1 cellular context compared by ENCODE assay signal in the genomic region with DNA sequence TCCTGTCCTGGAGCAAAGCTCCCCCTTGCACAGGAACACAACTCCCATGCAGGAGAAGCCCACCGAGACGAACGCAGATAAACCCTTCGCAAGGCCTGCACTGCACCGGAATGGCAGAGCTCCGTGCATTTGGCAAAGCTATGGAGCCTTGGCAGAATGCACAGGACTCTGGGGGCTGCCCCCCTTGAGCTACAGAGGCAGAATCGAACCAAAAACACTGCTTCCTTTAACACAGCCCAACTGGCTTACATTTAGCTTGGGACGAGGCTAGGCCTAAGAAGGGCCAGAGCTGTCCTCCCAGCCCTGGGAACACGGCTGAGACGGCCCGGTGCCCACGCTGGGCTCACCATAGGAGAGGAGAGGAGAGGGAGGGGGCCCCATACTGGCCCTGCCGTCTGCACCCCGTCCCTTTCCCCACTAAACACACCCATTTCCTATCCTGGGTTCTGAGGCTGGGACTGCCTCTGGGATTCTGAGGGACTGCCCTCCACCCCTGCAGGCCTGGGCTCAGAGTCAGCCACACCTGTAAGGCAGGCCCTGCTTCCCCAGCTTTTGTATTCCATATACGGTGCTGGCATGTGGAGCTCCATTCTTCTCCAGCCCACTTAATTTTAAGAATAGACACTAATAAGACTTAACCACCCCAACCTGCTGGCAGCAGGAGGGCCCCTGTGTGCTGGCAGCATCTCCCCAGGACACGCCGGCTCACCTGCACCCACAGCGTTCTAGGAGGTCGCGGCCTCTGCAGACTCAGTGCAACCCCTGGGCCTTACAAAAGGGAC.
TF ChIP-seq lines count a peak whose summit lies in the region.

No MANE protein-coding gene starts in this region.

TF ChIP-seq in K562, 482 proteins besides CTCF, POLR2A, EP300 and RAD21 (continued from another document):
- TF ChIP-seq, protein P1, sequence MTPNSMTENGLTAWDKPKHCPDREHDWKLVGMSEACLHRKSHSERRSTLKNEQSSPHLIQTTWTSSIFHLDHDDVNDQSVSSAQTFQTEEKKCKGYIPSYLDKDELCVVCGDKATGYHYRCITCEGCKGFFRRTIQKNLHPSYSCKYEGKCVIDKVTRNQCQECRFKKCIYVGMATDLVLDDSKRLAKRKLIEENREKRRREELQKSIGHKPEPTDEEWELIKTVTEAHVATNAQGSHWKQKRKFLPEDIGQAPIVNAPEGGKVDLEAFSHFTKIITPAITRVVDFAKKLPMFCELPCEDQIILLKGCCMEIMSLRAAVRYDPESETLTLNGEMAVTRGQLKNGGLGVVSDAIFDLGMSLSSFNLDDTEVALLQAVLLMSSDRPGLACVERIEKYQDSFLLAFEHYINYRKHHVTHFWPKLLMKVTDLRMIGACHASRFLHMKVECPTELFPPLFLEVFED (CRISPR knock-in tag; conservative IDR thresholded peaks at IDR 0.05), result no peak
- TF ChIP-seq MAZ (CRISPR knock-in tag; conservative IDR thresholded peaks at IDR 0.05 in 1 of 2, IDR thresholded peaks at IDR 0.05 in 1 of 2), result no peak
- no peak; the same call in 1 of the 2 replicates for TF ChIP-seq PURB (CRISPR knock-in tag; IDR thresholded peaks at IDR 0.05; ENCODE audit: low read depth)
- no peak for TF ChIP-seq ZBED1 (IDR thresholded peaks at IDR 0.05)
- no peak for TF ChIP-seq CHD1 (IDR thresholded peaks at IDR 0.05; ENCODE audit: low read length)
- no peak for TF ChIP-seq ATF7 (IDR thresholded peaks at IDR 0.05)
- TF ChIP-seq ETV1 (tag; conservative IDR thresholded peaks at IDR 0.05; ENCODE audit: low read depth), result no peak
- no peak for TF ChIP-seq ZNF174 (CRISPR knock-in tag; IDR thresholded peaks at IDR 0.05)
- TF ChIP-seq FUS (optimal IDR thresholded peaks at IDR 0.05; ENCODE audit: low read depth, low read length), result no peak
- TF ChIP-seq, protein P2, sequence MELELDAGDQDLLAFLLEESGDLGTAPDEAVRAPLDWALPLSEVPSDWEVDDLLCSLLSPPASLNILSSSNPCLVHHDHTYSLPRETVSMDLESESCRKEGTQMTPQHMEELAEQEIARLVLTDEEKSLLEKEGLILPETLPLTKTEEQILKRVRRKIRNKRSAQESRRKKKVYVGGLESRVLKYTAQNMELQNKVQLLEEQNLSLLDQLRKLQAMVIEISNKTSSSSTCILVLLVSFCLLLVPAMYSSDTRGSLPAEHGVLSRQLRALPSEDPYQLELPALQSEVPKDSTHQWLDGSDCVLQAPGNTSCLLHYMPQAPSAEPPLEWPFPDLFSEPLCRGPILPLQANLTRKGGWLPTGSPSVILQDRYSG (tag; conservative IDR thresholded peaks at IDR 0.05; ENCODE audit: low read depth), result no peak
- TF ChIP-seq ZNF77 (CRISPR knock-in tag; IDR thresholded peaks at IDR 0.05), result peak; percentile 31; the same call in 1 of the 2 replicates
- TF ChIP-seq, protein P3, sequence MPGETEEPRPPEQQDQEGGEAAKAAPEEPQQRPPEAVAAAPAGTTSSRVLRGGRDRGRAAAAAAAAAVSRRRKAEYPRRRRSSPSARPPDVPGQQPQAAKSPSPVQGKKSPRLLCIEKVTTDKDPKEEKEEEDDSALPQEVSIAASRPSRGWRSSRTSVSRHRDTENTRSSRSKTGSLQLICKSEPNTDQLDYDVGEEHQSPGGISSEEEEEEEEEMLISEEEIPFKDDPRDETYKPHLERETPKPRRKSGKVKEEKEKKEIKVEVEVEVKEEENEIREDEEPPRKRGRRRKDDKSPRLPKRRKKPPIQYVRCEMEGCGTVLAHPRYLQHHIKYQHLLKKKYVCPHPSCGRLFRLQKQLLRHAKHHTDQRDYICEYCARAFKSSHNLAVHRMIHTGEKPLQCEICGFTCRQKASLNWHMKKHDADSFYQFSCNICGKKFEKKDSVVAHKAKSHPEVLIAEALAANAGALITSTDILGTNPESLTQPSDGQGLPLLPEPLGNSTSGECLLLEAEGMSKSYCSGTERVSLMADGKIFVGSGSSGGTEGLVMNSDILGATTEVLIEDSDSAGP (CRISPR knock-in tag; IDR thresholded peaks at IDR 0.05), result peak; percentile 32; the same call in 1 of the 2 replicates
- peak; percentile 43; the same call in 1 of the 2 replicates for TF ChIP-seq ZKSCAN1 (IDR thresholded peaks at IDR 0.05; ENCODE audit: low read depth, low read length)
- peak; percentile 44; the same call in 1 of the 2 replicates for TF ChIP-seq MED1 (CRISPR knock-in tag; IDR thresholded peaks at IDR 0.05; ENCODE audit: borderline replicate concordance)
- TF ChIP-seq ETS2 (tag; IDR thresholded peaks at IDR 0.05; ENCODE audit: borderline replicate concordance, poor library complexity, severe bottlenecking), result no peak
- 0 out of 2 replicates have a peak, but pooled peaks have one; percentile 20 for TF ChIP-seq PHTF2 (CRISPR knock-in tag; IDR thresholded peaks at IDR 0.05)
- TF ChIP-seq, protein P4, sequence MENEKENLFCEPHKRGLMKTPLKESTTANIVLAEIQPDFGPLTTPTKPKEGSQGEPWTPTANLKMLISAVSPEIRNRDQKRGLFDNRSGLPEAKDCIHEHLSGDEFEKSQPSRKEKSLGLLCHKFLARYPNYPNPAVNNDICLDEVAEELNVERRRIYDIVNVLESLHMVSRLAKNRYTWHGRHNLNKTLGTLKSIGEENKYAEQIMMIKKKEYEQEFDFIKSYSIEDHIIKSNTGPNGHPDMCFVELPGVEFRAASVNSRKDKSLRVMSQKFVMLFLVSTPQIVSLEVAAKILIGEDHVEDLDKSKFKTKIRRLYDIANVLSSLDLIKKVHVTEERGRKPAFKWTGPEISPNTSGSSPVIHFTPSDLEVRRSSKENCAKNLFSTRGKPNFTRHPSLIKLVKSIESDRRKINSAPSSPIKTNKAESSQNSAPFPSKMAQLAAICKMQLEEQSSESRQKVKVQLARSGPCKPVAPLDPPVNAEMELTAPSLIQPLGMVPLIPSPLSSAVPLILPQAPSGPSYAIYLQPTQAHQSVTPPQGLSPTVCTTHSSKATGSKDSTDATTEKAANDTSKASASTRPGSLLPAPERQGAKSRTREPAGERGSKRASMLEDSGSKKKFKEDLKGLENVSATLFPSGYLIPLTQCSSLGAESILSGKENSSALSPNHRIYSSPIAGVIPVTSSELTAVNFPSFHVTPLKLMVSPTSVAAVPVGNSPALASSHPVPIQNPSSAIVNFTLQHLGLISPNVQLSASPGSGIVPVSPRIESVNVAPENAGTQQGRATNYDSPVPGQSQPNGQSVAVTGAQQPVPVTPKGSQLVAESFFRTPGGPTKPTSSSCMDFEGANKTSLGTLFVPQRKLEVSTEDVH (IDR thresholded peaks at IDR 0.05; ENCODE audit: low read depth, partially characterized antibody), result peak; percentile 28
